Comparison of ENCODE assay signal across 10 cellular contexts in the genomic region with DNA sequence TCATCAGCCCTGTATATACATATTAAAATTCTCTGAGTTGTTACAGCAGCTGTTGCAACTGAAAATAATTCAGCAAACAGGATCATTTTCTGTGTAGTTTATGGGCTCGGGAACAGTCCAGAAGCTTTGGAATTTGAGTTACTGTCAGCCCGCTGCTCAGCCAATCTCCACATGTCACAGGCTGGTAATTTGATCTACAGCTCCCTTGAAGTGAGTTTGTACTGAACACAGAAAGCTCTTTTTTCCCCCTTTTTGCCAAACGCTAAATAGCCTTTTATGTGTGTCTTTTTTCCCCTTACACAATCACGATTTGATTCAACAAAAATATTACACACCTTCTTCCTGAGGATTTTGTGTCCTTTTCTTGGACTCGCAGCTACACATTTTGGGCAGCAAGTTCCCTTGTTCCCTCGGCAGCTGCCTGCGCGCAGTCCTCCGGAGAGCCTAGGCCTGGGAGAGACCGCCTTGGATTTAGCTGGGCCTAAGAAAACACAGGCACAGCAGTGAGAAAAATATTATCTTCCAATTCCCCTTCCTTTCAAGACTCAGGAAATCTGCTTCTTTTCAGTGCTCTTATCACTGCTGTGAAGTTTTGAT.
DNase-seq lines count a peak whose midpoint lies in the region; ATAC-seq and TF ChIP-seq lines count a peak whose summit lies in the region.
"Had no signal": no experiment of that assay in that cellular context is flagged by ENCODE, and none has a peak within 500 bp of the region (broad histone marks: within the 10 kb centered on the region; RNA-seq: fewer than 3 reads in every experiment).

No MANE protein-coding gene starts in this region.

- peak; percentile 41 for DNase-seq in NCI-H748 (lab: John Stamatoyannopoulos, UW; ENCODE audit: unreplicated experiment)
- DNase-seq in NCI-H748 treated with DMSO at 0.1 percent for 48 hours (lab: John Stamatoyannopoulos, UW): no peak
- no peak for DNase-seq in coronary artery (ENCODE audit: low spot score)
- no peak for DNase-seq in lower lobe of right lung
- peak in 1 of 2 donors; percentile 27 for DNase-seq in uterus
- no peak for DNase-seq in activated CD4-positive, alpha-beta T cell treated with anti-CD3 and anti-CD28 coated beads, Interleukin-2, amount 10 ng/mL, durations not matched to agents 24 days and 14 days
- DNase-seq: sigmoid colon had no signal

- peaks cover 32% of the 10 kb centered on the region for H3K27me3 Mint-ChIP-seq in activated CD4-positive, alpha-beta T cell treated with anti-CD3 and anti-CD28 coated beads, Interleukin-2, amount 10 ng/mL, durations not matched to agents 24 days and 14 days
- H3K27me3 Mint-ChIP-seq: IgD-negative memory B cell had no signal

- no peaks in the 10 kb centered on the region for H3K27me3 ChIP-seq in lower lobe of right lung (ENCODE audit: low read depth)
- no peaks in the 10 kb centered on the region for H3K27me3 ChIP-seq in uterus
- H3K27me3 ChIP-seq: sigmoid colon had no signal

- peaks cover 7% of the 10 kb centered on the region for H3K9me3 Mint-ChIP-seq in activated CD4-positive, alpha-beta T cell treated with anti-CD3 and anti-CD28 coated beads, Interleukin-2, amount 10 ng/mL, durations not matched to agents 24 days and 14 days

- ATAC-seq in lower lobe of right lung (peak; percentile 50 to 76), GM21528 (IDR thresholded peaks at IDR 0.05; ENCODE audit: low FRiP score, unreplicated experiment) (no peak), GM21619 (IDR thresholded peaks at IDR 0.05; ENCODE audit: unreplicated experiment) (no peak)

- H3K4me1 ChIP-seq in lower lobe of right lung (peaks cover 20% of the 10 kb centered on the region), uterus (no peaks in the 10 kb centered on the region)
- H3K4me1 ChIP-seq: sigmoid colon had no signal

- H3K27ac ChIP-seq in coronary artery (peak overlapping the region; percentile 5 to 51), lower lobe of right lung (peak overlapping the region; percentile 67), uterus (peak overlapping the region; percentile 64 to 74)

- no peak overlapping the region for H3K27ac Mint-ChIP-seq in activated CD4-positive, alpha-beta T cell treated with anti-CD3 and anti-CD28 coated beads, Interleukin-2, amount 10 ng/mL, durations not matched to agents 24 days and 14 days
- H3K27ac Mint-ChIP-seq: IgD-negative memory B cell had no signal

- intact Hi-C loops in lower lobe of right lung (cut with DNase I) (no loop called here), uterus (cut with DNase I; ENCODE audit: low total_unique reads) (no loop called here)
- intact Hi-C loops in activated CD4-positive, alpha-beta T cell treated with anti-CD3 and anti-CD28 coated beads, Interleukin-2, amount 10 ng/mL, durations not matched to agents 24 days and 14 days (cut with micrococcal nuclease): no loop called here

- H3K4me3 Mint-ChIP-seq in activated CD4-positive, alpha-beta T cell treated with anti-CD3 and anti-CD28 coated beads, Interleukin-2, amount 10 ng/mL, durations not matched to agents 24 days and 14 days: no peak overlapping the region
- H3K4me3 Mint-ChIP-seq: IgD-negative memory B cell had no signal

- H3K36me3 Mint-ChIP-seq in activated CD4-positive, alpha-beta T cell treated with anti-CD3 and anti-CD28 coated beads, Interleukin-2, amount 10 ng/mL, durations not matched to agents 24 days and 14 days (ENCODE audit: low read depth): no peaks in the 10 kb centered on the region

- peaks cover 2% of the 10 kb centered on the region for H3K4me1 Mint-ChIP-seq in activated CD4-positive, alpha-beta T cell treated with anti-CD3 and anti-CD28 coated beads, Interleukin-2, amount 10 ng/mL, durations not matched to agents 24 days and 14 days

- H3K4me3 ChIP-seq in coronary artery (peak overlapping the region; percentile 1), lower lobe of right lung (peak overlapping the region; percentile 25), uterus (no peak overlapping the region)
- H3K4me3 ChIP-seq: sigmoid colon had no signal

- H3K9me3 ChIP-seq in lower lobe of right lung: peaks cover under 1% of the 10 kb centered on the region
- no peaks in the 10 kb centered on the region for H3K9me3 ChIP-seq in uterus

- no peak for TF ChIP-seq POLR2A in uterus (IDR thresholded peaks at IDR 0.05)

- no peak for TF ChIP-seq CTCF in coronary artery (IDR thresholded peaks at IDR 0.05)
- TF ChIP-seq CTCF in lower lobe of right lung (IDR thresholded peaks at IDR 0.05): no peak
- no peak for TF ChIP-seq CTCF in uterus (IDR thresholded peaks at IDR 0.05)

- H3K36me3 ChIP-seq in lower lobe of right lung: no peaks in the 10 kb centered on the region
- H3K36me3 ChIP-seq in uterus: no peaks in the 10 kb centered on the region
- H3K36me3 ChIP-seq: sigmoid colon had no signal

Comparison
In these comparisons a context has a peak if more than half of its experiments do, and no peak if none do; other contexts are left out.
1. H3K4me3 ChIP-seq: peak in coronary artery (single experiment) and lower lobe of right lung (single experiment); none in uterus (0 of 2).
2. ATAC-seq: peak in lower lobe of right lung (2 of 2); none in GM21528 (single experiment) and GM21619 (single experiment).
3. Peak in every context shown above with its lines, with median percentiles within 50 percentile points of each other: H3K27ac ChIP-seq.